1 cellular context compared by ENCODE assay signal in genomic region chr1:236206548-236206947, GRCh38.
A peak's percentile ranks its signal among the peaks of the same experiment; 100 is the strongest.
TF ChIP-seq lines count a peak whose summit lies in the region.

No MANE protein-coding gene starts in this region.

TF ChIP-seq in K562, 482 proteins besides CTCF, POLR2A, EP300 and RAD21 (continued from another document):
- peak; percentile 46; the same call in 1 of the 2 replicates for TF ChIP-seq MAFF (IDR thresholded peaks at IDR 0.05; ENCODE audit: low read length)
- TF ChIP-seq C11orf30 (IDR thresholded peaks at IDR 0.05; ENCODE audit: low read depth) = peak; percentile 19; the same call in 1 of the 2 replicates
- no peak for TF ChIP-seq NUFIP1 (IDR thresholded peaks at IDR 0.05; ENCODE audit: partially characterized antibody)
- peak; percentile 11; the same call in 1 of the 2 replicates for TF ChIP-seq MGA (IDR thresholded peaks at IDR 0.05)
